ENCODE assay signal across 22 cellular contexts in genomic region chr16:81071816-81072215, GRCh38. TPM values are rescaled to one million over a fixed set of nuclear protein-coding genes. Genes with fewer than 3 reads are reported as not detected.
DNase-seq lines count a peak whose midpoint lies in the region; TF ChIP-seq lines count a peak whose summit lies in the region.
"Had no signal": no experiment of that assay in that cellular context is flagged by ENCODE, and none has a peak within 500 bp of the region (broad histone marks: within the 10 kb centered on the region; RNA-seq: fewer than 3 reads in every experiment).

No MANE protein-coding gene starts in this region.

- H3K9me3 ChIP-seq in breast epithelium (no peaks in the 10 kb centered on the region), prostate gland (no peaks in the 10 kb centered on the region)
- H3K9me3 ChIP-seq: heart left ventricle, psoas muscle had no signal

- H3K27ac Mint-ChIP-seq in MCF 10A (ENCODE audit: low read depth, unreplicated experiment) (peak overlapping the region; percentile 58), type B pancreatic cell (no peak overlapping the region)
- H3K27ac Mint-ChIP-seq: activated naive CD8-positive, alpha-beta T cell treated with anti-CD3 and anti-CD28 coated beads for 36 hours; CD4-positive, alpha-beta T cell had no signal

- POLR2A ChIA-PET in MCF 10A (lab: Yijun Ruan, JAX) = interaction anchor here (0.7 to 1.0 kb wide), 2 partner anchors 35 to 243 kb away, joined by 3 read pairs; partner anchors contain the start of gene GAN
- POLR2A ChIA-PET in RWPE1 (lab: Yijun Ruan, JAX; ENCODE audit: low non-redundant PET) = no interaction called here

- H3K4me3 ChIP-seq in breast epithelium = no peak overlapping the region
- H3K4me3 ChIP-seq in fibroblast of mammary gland (ENCODE audit: control insufficient read depth, low read depth, low read length) = no peak overlapping the region
- H3K4me3 ChIP-seq in prostate gland = no peak overlapping the region
- H3K4me3 ChIP-seq: heart left ventricle, psoas muscle had no signal

- H3K36me3 Mint-ChIP-seq in MCF 10A (ENCODE audit: insufficient read depth, unreplicated experiment) = no peaks in the 10 kb centered on the region
- no peaks in the 10 kb centered on the region for H3K36me3 Mint-ChIP-seq in type B pancreatic cell
- H3K36me3 Mint-ChIP-seq: activated naive CD8-positive, alpha-beta T cell treated with anti-CD3 and anti-CD28 coated beads for 36 hours had no signal

- no peaks in the 10 kb centered on the region for H3K4me1 Mint-ChIP-seq in MCF 10A (ENCODE audit: insufficient read depth, unreplicated experiment)
- H3K4me1 Mint-ChIP-seq in type B pancreatic cell (ENCODE audit: unreplicated experiment) = no peaks in the 10 kb centered on the region
- H3K4me1 Mint-ChIP-seq: central memory CD8-positive, alpha-beta T cell had no signal

- TF ChIP-seq POLR2A in breast epithelium (IDR thresholded peaks at IDR 0.05) (no peak), prostate gland (IDR thresholded peaks at IDR 0.05) (no peak)

- no peaks in the 10 kb centered on the region for H3K9me3 Mint-ChIP-seq in MCF 10A (ENCODE audit: unreplicated experiment)
- H3K9me3 Mint-ChIP-seq in type B pancreatic cell = no peaks in the 10 kb centered on the region
- H3K9me3 Mint-ChIP-seq: activated naive CD8-positive, alpha-beta T cell treated with anti-CD3 and anti-CD28 coated beads for 36 hours; CD4-positive, alpha-beta T cell; central memory CD8-positive, alpha-beta T cell had no signal

- intact Hi-C loops in MCF 10A (cut with micrococcal nuclease) (no loop called here), breast epithelium (cut with DNase I; ENCODE audit: low total_unique reads) (no loop called here), prostate gland (cut with DNase I) (loop anchor here (10.0 kb wide), 1 partner anchor 67 kb away; the partner anchor contains the start of genes CENPN and CMC2)

- H3K27ac ChIP-seq in breast epithelium (no peak overlapping the region), RWPE1 (no peak overlapping the region), prostate gland (no peak overlapping the region)
- H3K27ac ChIP-seq: heart left ventricle, psoas muscle had no signal

- DNase-seq in MCF 10A (ENCODE audit: unreplicated experiment) (peak; percentile 42), breast epithelium (ENCODE audit: low spot score in 2 of 2) (no peak), RWPE1 (ENCODE audit: low spot score) (peak; percentile 49), fibroblast of mammary gland (ENCODE audit: low read depth) (peak; percentile 23), type B pancreatic cell (ENCODE audit: extremely low spot score, unreplicated experiment) (no peak), prostate gland (ENCODE audit: low spot score) (no peak), germinal center (ENCODE audit: low spot score) (no peak)
- DNase-seq in activated effector memory CD4-positive, alpha-beta T cell treated with Interleukin-2 at 50 U/mL for 16 hours = no peak
- DNase-seq: 8988T; activated CD4-positive, alpha-beta T cell treated with anti-CD3 and anti-CD28 coated beads for 48 hours; activated naive CD8-positive, alpha-beta T cell treated with anti-CD3 and anti-CD28 coated beads for 36 hours; CD4-positive, alpha-beta T cell; GF-D8; heart left ventricle; left colon; MM.1S; NCI-H774; psoas muscle; Right ventricle myocardium superior; stimulated activated CD4-positive, alpha-beta T cell treated with anti-CD3 and anti-CD28 coated beads, Interleukin-15, amount 100 ng/mL, for 24 hours had no signal

- H3K27me3 Mint-ChIP-seq in MCF 10A (ENCODE audit: insufficient read depth, unreplicated experiment) (no peaks in the 10 kb centered on the region), type B pancreatic cell (no peaks in the 10 kb centered on the region)
- H3K27me3 Mint-ChIP-seq: activated naive CD8-positive, alpha-beta T cell treated with anti-CD3 and anti-CD28 coated beads for 36 hours; CD4-positive, alpha-beta T cell had no signal

- H3K27me3 ChIP-seq in breast epithelium (no peaks in the 10 kb centered on the region), prostate gland (replicated peaks; ENCODE audit: insufficient read depth) (no peaks in the 10 kb centered on the region)
- H3K27me3 ChIP-seq: heart left ventricle had no signal

- TF ChIP-seq CTCF in MCF 10A (IDR thresholded peaks at IDR 0.05; ENCODE audit: unreplicated experiment) (no peak), breast epithelium (IDR thresholded peaks at IDR 0.05) (no peak), RWPE1 (conservative IDR thresholded peaks at IDR 0.05; ENCODE audit: low read depth) (no peak), fibroblast of mammary gland (conservative IDR thresholded peaks at IDR 0.05; ENCODE audit: control insufficient read depth, insufficient read depth, low read depth, low read length) (no peak), type B pancreatic cell (conservative IDR thresholded peaks at IDR 0.05) (no peak), prostate gland (IDR thresholded peaks at IDR 0.05) (no peak)

- H3K4me3 Mint-ChIP-seq in MCF 10A (ENCODE audit: unreplicated experiment) (peak overlapping the region; percentile 30), type B pancreatic cell (peak overlapping the region; percentile 35)
- H3K4me3 Mint-ChIP-seq: activated naive CD8-positive, alpha-beta T cell treated with anti-CD3 and anti-CD28 coated beads for 36 hours; CD4-positive, alpha-beta T cell; central memory CD8-positive, alpha-beta T cell had no signal

- BruUV-seq in MCF 10A (replicated peaks; lab: Mats Ljungman, UMichigan) = no TSS peak

- H3K4me1 ChIP-seq in breast epithelium = no peaks in the 10 kb centered on the region
- no peaks in the 10 kb centered on the region for H3K4me1 ChIP-seq in prostate gland (replicated peaks)
- H3K4me1 ChIP-seq: psoas muscle had no signal

- H3K36me3 ChIP-seq in breast epithelium = no peaks in the 10 kb centered on the region
- H3K36me3 ChIP-seq in prostate gland = no peaks in the 10 kb centered on the region
- H3K36me3 ChIP-seq: heart left ventricle had no signal

- 91% methylated on average over 4 of the region's 4 CpGs for WGBS in prostate gland

- CTCF ChIA-PET in MCF 10A (lab: Yijun Ruan, JAX) = no interaction called here
- CTCF ChIA-PET in RWPE1 (lab: Yijun Ruan, JAX) = no interaction called here

RNA-seq across cellular contexts. Expression of gene C16orf46, which starts 5.2 kb away (rescaled TPM):
- total RNA-seq in MCF 10A (2022) = 0.66 and 3.8 TPM in 2 replicates
- 1 to 10 TPM in 2 of 3 donors, under 1 TPM in 1; 0.64 to 4.3 (median 3.4) TPM for total RNA-seq in breast epithelium
- total RNA-seq in type B pancreatic cell (ENCODE audit: low replicate concordance) = 4.4 and 5.1 TPM in 2 replicates
- total RNA-seq in prostate gland = 10 to 100 TPM in 1 of 2 donors, 1 to 10 TPM in 1; 3.9 to 15.7 TPM
- total RNA-seq: T-helper 2 cell treated with Interferon-gamma antibody and Interleukin-4, amounts not matched to agents 100 ng/mL and 5 ng/mL, for 36 hours had no signal

RNA-seq across cellular contexts. Expression of gene GCSH, which starts 24.4 kb away (rescaled TPM):
- total RNA-seq in MCF 10A (2022) (68.4 and 70.8 TPM in 2 replicates), breast epithelium (10 to 100 TPM; 19.9 to 22.1 (median 21.0) TPM), type B pancreatic cell (ENCODE audit: low replicate concordance) (39.6 and 50.8 TPM in 2 replicates), prostate gland (10 to 100 TPM in 1 of 2 donors, 1 to 10 TPM in 1; 7.6 to 27.5 TPM)

RNA-seq across cellular contexts. Expression of gene ATMIN, which starts 36.2 kb away (rescaled TPM):
- 33.8 and 39.1 TPM in 2 replicates for total RNA-seq in MCF 10A (2022)
- 10 to 100 TPM; 37.4 to 54.9 (median 42.6) TPM for total RNA-seq in breast epithelium
- total RNA-seq in type B pancreatic cell (ENCODE audit: low replicate concordance) = 47.0 and 61.7 TPM in 2 replicates
- total RNA-seq in prostate gland = 10 to 100 TPM; 47.1 to 62.4 TPM

Comparison
In these comparisons a context has a peak if more than half of its experiments do, and no peak if none do; other contexts are left out.
1. DNase-seq: peak in MCF 10A (single experiment), RWPE1 (single experiment) and fibroblast of mammary gland (single experiment); none in breast epithelium (0 of 2), type B pancreatic cell (single experiment), prostate gland (single experiment), activated effector memory CD4-positive, alpha-beta T cell treated with Interleukin-2 at 50 U/mL for 16 hours (single experiment) and germinal center (single experiment).